In the genomic region with DNA sequence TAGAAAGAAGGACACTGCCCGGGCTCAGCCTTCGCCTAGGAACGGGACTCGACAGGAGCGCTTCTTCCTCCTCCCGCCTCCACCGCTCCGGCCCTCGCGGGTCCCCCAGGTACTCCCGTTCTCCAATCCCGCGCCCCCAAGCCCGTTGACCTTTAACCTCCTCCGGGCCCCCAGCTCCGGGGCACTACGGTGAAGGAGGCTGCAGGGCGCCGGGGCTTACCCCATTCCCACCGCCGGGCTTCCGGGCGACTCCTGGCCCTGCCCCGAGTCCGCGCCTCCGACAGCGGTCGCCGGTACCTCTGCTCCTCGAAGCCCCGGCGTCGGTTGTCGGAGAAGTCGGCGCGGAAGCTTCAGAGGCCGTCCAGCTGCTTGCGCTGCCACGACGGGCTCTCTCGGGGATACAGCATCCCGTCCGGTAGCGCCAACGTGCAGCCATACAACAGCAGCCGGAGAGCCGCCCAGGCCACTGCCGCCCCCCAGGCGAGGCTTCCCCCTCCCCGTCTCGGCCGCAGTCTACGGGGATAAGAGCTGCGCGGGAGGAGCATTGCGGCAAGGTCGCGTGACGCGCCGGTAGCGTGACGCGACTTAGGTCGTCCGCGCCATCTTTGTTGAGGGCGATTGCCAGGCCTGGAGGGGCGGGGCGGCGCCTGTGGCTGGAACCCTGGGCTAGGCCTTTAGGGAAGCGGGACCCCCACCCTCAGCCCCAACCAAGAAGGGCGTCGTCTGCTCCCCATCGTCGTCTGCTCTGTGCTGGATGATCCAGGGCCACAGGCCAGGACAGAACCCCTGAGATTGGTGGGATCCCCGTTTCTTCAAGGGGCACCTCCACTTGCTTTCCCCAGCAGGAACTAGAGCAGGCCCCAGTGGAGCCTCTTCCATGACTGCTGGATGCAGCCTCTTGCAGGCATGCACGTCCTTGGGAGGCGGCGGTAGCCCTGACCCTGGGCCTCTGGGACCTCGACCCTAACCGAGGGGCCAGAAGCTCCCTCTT, we compare ENCODE assay signal across 8 cellular contexts. TPM values are rescaled to one million over a fixed set of nuclear protein-coding genes. Genes with fewer than 3 reads are reported as not detected.
DNase-seq lines count a peak whose midpoint lies in the region; FAIRE-seq lines count a peak whose summit lies in the region.

No MANE protein-coding gene starts in this region.

- peak; percentile 96 for DNase-seq in AG20443 (ENCODE audit: low spot score)
- DNase-seq in GM19238 (ENCODE audit: insufficient read length, low spot score) = peak; percentile 85
- peak; percentile 63 for DNase-seq in HT-29 (ENCODE audit: low spot score)
- peak; percentile 75 for DNase-seq in NOMO-1 treated with dmso at 0.1 percent for 144 hours (lab: John Stamatoyannopoulos, UW; ENCODE audit: unreplicated experiment)
- DNase-seq in activated CD8-positive, alpha-beta memory T cell treated with anti-CD3 and anti-CD28 coated beads, Interleukin-2, amount 50 U/mL, for 4 hours = peak; percentile 83
- DNase-seq in mesenteric fat pad (ENCODE audit: low spot score) = peak; percentile 95
- DNase-seq in stimulated activated CD8-positive, alpha-beta memory T cell treated with anti-CD3 and anti-CD28 coated beads, Interleukin-12 subunit alpha, Interleukin-12 subunit beta, amount 100 ng/mL, for 4 hours (ENCODE audit: low read depth) = peak; percentile 68

- FAIRE-seq in endometrium (lab: Jason Lieb, UNC) = peak; percentile 18

RNA-seq across cellular contexts. Expression of a gene that starts 26.3 kb away (rescaled TPM):
- total RNA-seq in HT-29 (2014; rRNA removed; shearing (Covaris generic)) = not detected in 2 replicates
- 1.5 TPM for total RNA-seq in mesenteric fat pad

RNA-seq across cellular contexts. Expression of a gene that starts 33.8 kb away (rescaled TPM):
- 1.4 and 1.5 TPM in 2 replicates for total RNA-seq in HT-29 (2014; rRNA removed; shearing (Covaris generic))
- total RNA-seq in mesenteric fat pad = 7.8 TPM

RNA-seq across cellular contexts. Expression of a gene that starts 37.1 kb away (rescaled TPM):
- not detected in 2 replicates for total RNA-seq in HT-29 (2014; rRNA removed; shearing (Covaris generic))
- not detected for total RNA-seq in mesenteric fat pad

RNA-seq across cellular contexts. Expression of a gene that starts 45.7 kb away (rescaled TPM):
- total RNA-seq in HT-29 (2014; rRNA removed; shearing (Covaris generic)) = not detected in 2 replicates
- not detected for total RNA-seq in mesenteric fat pad

RNA-seq across cellular contexts. Expression of a gene that starts 50.7 kb away (rescaled TPM):
- 32.9 and 53.4 TPM in 2 replicates for total RNA-seq in HT-29 (2014; rRNA removed; shearing (Covaris generic))
- 357 TPM for total RNA-seq in mesenteric fat pad

Comparison
In these comparisons a context has a peak if more than half of its experiments do, and no peak if none do; other contexts are left out.
1. Peak in every context shown above with its lines: DNase-seq.